8 cellular contexts compared by ENCODE assay signal in the genomic region with DNA sequence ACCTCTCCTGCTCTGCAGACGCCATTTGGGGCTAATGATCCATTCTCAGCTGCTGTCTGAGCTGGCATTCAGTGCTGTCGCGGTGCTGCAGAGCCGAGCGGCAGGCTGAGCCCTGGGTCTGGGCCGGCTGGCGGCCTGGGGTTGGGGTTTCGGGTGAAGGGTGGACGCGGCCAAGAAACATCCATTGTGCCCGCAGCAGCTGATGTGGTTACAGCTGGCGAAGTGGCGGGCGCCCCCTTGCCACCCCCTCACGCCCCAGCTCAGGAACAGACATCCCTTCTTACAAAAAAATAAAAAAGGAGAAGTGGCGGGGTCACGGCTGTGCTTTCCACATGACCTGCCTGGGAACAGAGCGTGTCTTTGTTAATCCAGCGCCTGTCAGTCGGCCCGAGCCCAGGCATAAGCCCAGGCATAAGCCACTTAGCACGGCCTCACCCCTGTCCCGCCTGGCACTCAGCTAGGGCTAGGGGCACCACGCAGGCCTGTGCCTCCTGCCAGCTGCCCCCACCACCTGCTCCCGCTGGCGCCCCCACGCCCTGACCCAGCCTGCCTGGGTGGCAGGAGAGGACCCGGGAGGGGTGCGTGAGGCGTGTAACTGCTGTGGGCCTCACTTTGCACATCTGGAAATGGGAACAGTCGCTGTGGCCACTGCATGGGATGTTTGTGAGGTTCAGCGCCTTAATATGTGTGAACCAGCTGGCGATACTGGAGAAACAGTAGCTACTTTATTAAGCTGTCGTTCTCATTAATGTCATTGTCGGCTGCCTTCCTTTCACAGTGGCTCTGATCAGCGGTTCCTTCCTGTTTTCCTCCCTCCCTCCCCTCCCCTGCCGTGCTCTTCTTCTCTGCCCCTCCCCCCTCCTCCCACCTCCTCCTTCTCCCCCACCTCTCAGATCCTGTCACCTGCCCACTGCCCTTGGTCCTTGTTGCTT.
DNase-seq lines count a peak whose midpoint lies in the region; ATAC-seq and TF ChIP-seq lines count a peak whose summit lies in the region.

No MANE protein-coding gene starts in this region.

- no peak for TF ChIP-seq CTCF in left lung (IDR thresholded peaks at IDR 0.05)
- TF ChIP-seq CTCF in upper lobe of right lung (IDR thresholded peaks at IDR 0.05) = no peak

- peak; percentile 51 for DNase-seq in activated T-cell treated with anti-CD3 and anti-CD28 coated beads, Interleukin-2, amount 50 U/mL, for 24 hours
- peak; percentile 77 to 85 for DNase-seq in left lung
- DNase-seq in upper lobe of right lung = peak; percentile 82
- DNase-seq in HuH-7.5 (ENCODE audit: low spot score) = no peak

- peaks cover 3% of the 10 kb centered on the region for H3K27me3 Mint-ChIP-seq in activated T-cell treated with anti-CD3 and anti-CD28 coated beads, Interleukin-2, amount 50 U/mL, for 24 hours

- intact Hi-C loops in left lung (cut with DNase I) = no loop called here
- intact Hi-C loops in upper lobe of right lung (cut with DNase I) = no loop called here

- H3K4me1 ChIP-seq in BLaER1 (peaks cover 96% of the 10 kb centered on the region), left lung (peaks cover 17 to 56% of the 10 kb centered on the region in 2 donors), upper lobe of right lung (peaks cover 31% of the 10 kb centered on the region)

- peak overlapping the region; percentile 81 for H3K9ac ChIP-seq in BLaER1

- H3K36me3 ChIP-seq in BLaER1 (no peaks in the 10 kb centered on the region), KOPT-K1 (ENCODE audit: insufficient read depth, low read length) (no peaks in the 10 kb centered on the region), left lung (no peaks in the 10 kb centered on the region), upper lobe of right lung (no peaks in the 10 kb centered on the region)

- H3K4me3 ChIP-seq in BLaER1 (peak overlapping the region; percentile 54), left lung (no peak overlapping the region), upper lobe of right lung (no peak overlapping the region)

- no peaks in the 10 kb centered on the region for H3K9me3 Mint-ChIP-seq in activated T-cell treated with anti-CD3 and anti-CD28 coated beads, Interleukin-2, amount 50 U/mL, for 24 hours

- H3K4me1 Mint-ChIP-seq in activated T-cell treated with anti-CD3 and anti-CD28 coated beads, Interleukin-2, amount 50 U/mL, for 24 hours (ENCODE audit: low read depth) = peaks cover 53% of the 10 kb centered on the region

- no peak overlapping the region for H3K4me3 Mint-ChIP-seq in activated T-cell treated with anti-CD3 and anti-CD28 coated beads, Interleukin-2, amount 50 U/mL, for 24 hours

- ATAC-seq in left lung (peak; percentile 39), upper lobe of right lung (peak; percentile 61), GM18867 (IDR thresholded peaks at IDR 0.05; ENCODE audit: unreplicated experiment) (no peak), GM21515 (IDR thresholded peaks at IDR 0.05; ENCODE audit: unreplicated experiment) (no peak)

- peak overlapping the region; percentile 98 for H3K4me2 ChIP-seq in BLaER1

- H3K36me3 Mint-ChIP-seq in activated T-cell treated with anti-CD3 and anti-CD28 coated beads, Interleukin-2, amount 50 U/mL, for 24 hours (ENCODE audit: low read depth) = no peaks in the 10 kb centered on the region

- no peaks in the 10 kb centered on the region for H3K27me3 ChIP-seq in BLaER1
- peaks cover 0 to 19% of the 10 kb centered on the region in 2 donors for H3K27me3 ChIP-seq in left lung
- H3K27me3 ChIP-seq in upper lobe of right lung = no peaks in the 10 kb centered on the region

- peak overlapping the region; percentile 97 for H3K27ac ChIP-seq in BLaER1
- peak overlapping the region; percentile 35 for H3K27ac ChIP-seq in KOPT-K1 (ENCODE audit: low read depth, low read length, poor library complexity, severe bottlenecking)
- H3K27ac ChIP-seq in left lung = peak overlapping the region; percentile 34 to 44
- H3K27ac ChIP-seq in upper lobe of right lung = peak overlapping the region; percentile 55

- H3K27ac Mint-ChIP-seq in activated T-cell treated with anti-CD3 and anti-CD28 coated beads, Interleukin-2, amount 50 U/mL, for 24 hours = peak overlapping the region; percentile 37

- H4K20me1 ChIP-seq in BLaER1 = no peaks in the 10 kb centered on the region

- H3K9me3 ChIP-seq in BLaER1 (no peaks in the 10 kb centered on the region), KOPT-K1 (ENCODE audit: insufficient read depth, low read length, poor library complexity, severe bottlenecking) (no peaks in the 10 kb centered on the region), left lung (no peaks in the 10 kb centered on the region), upper lobe of right lung (no peaks in the 10 kb centered on the region)

Comparison
In these comparisons a context has a peak if more than half of its experiments do, and no peak if none do; other contexts are left out.
1. H3K27ac ChIP-seq: peak in every context shown above with its lines; median percentile 97 in BLaER1; 55 in upper lobe of right lung; 39 in left lung; 35 in KOPT-K1.
2. ATAC-seq: peak in left lung (single experiment) and upper lobe of right lung (single experiment); none in GM18867 (single experiment) and GM21515 (single experiment).